8 cellular contexts compared by ENCODE assay signal in genomic region chr16:11205754-11206459, GRCh38. TPM values are rescaled to one million over a fixed set of nuclear protein-coding genes. Genes with fewer than 3 reads are reported as not detected.
DNase-seq lines count a peak whose midpoint lies in the region; ATAC-seq and TF ChIP-seq lines count a peak whose summit lies in the region.

No MANE protein-coding gene starts in this region.

- H3K4me3 Mint-ChIP-seq in activated CD8-positive, alpha-beta T cell treated with anti-CD3 and anti-CD28 coated beads, Interleukin-2, amount 10 ng/mL, durations not matched to agents 7 days and 5 days, result no peak overlapping the region

- intact Hi-C loops in right lobe of liver (cut with DNase I) (loop anchor here in 1 of 2 donors (10.0 kb wide), 1 partner anchor 49 kb away; the partner anchor contains the start of gene SOCS1), uterus (cut with DNase I; ENCODE audit: low total_unique reads) (no loop called here), thyroid gland (cut with DNase I) (no loop called here)

- CTCF ChIA-PET in activated CD8-positive, alpha-beta T cell treated with anti-CD3 and anti-CD28 coated beads, Interleukin-2, amount 10 ng/mL, durations not matched to agents 7 days and 5 days (lab: Charles Lee), result interaction anchor here (0.7 to 3.2 kb wide), 9 partner anchors 10 to 223 kb away, joined by 3 to 28 read pairs (median 4); partner anchors contain the start of gene SOCS1

- H3K4me1 ChIP-seq in right lobe of liver (peaks cover 0 to 32% (median 11%) of the 10 kb centered on the region in 4 donors), uterus (no peaks in the 10 kb centered on the region), suprapubic skin (peaks cover 15% of the 10 kb centered on the region), thyroid gland (peaks cover 0 to 33% of the 10 kb centered on the region in 2 donors)

- H3K27me3 ChIP-seq in H7 (ENCODE audit: control insufficient read depth, insufficient read depth, low read length) (no peaks in the 10 kb centered on the region), right lobe of liver (no peaks in the 10 kb centered on the region), uterus (no peaks in the 10 kb centered on the region), suprapubic skin (peaks cover 25% of the 10 kb centered on the region), thyroid gland (no peaks in the 10 kb centered on the region)

- no peaks in the 10 kb centered on the region for H3K9me3 Mint-ChIP-seq in activated CD8-positive, alpha-beta T cell treated with anti-CD3 and anti-CD28 coated beads, Interleukin-2, amount 10 ng/mL, durations not matched to agents 7 days and 5 days (ENCODE audit: insufficient read depth)

- POLR2A ChIA-PET in activated CD8-positive, alpha-beta T cell treated with anti-CD3 and anti-CD28 coated beads, Interleukin-2, amount 10 ng/mL, durations not matched to agents 7 days and 5 days (lab: Charles Lee), result interaction anchor here (0.9 to 2.0 kb wide), 4 partner anchors 13 to 52 kb away, joined by 4 to 10 read pairs (median 5); no protein-coding TSS in a partner anchor

- H3K36me3 ChIP-seq in H7 (replicated peaks; ENCODE audit: control insufficient read depth, insufficient read depth, low read length) (no peaks in the 10 kb centered on the region), right lobe of liver (no peaks in the 10 kb centered on the region), uterus (no peaks in the 10 kb centered on the region), suprapubic skin (no peaks in the 10 kb centered on the region), thyroid gland (no peaks in the 10 kb centered on the region)

- no peaks in the 10 kb centered on the region for H3K9me3 ChIP-seq in right lobe of liver
- no peaks in the 10 kb centered on the region for H3K9me3 ChIP-seq in uterus
- no peaks in the 10 kb centered on the region for H3K9me3 ChIP-seq in suprapubic skin
- H3K9me3 ChIP-seq in thyroid gland, result no peaks in the 10 kb centered on the region

- H3K27ac Mint-ChIP-seq in activated CD8-positive, alpha-beta T cell treated with anti-CD3 and anti-CD28 coated beads, Interleukin-2, amount 10 ng/mL, durations not matched to agents 7 days and 5 days, result peak overlapping the region; percentile 83

- no CpG with 5 or more reads among the region's 11 CpGs for WGBS in right lobe of liver (ENCODE audit: insufficient coverage, low coverage, low lambda C conversion rate, missing lambda C conversion rate)
- WGBS in suprapubic skin, result 46% methylated on average over 5 of the region's 11 CpGs
- 72 to 78% methylated on average over 6 to 7 of the region's 11 CpGs for WGBS in thyroid gland, 2 donors

- no peak for TF ChIP-seq CTCF in right lobe of liver (IDR thresholded peaks at IDR 0.05)
- no peak for TF ChIP-seq CTCF in uterus (IDR thresholded peaks at IDR 0.05)
- no peak for TF ChIP-seq CTCF in suprapubic skin (IDR thresholded peaks at IDR 0.05)
- no peak for TF ChIP-seq CTCF in thyroid gland (IDR thresholded peaks at IDR 0.05)

- H3K4me1 Mint-ChIP-seq in activated CD8-positive, alpha-beta T cell treated with anti-CD3 and anti-CD28 coated beads, Interleukin-2, amount 10 ng/mL, durations not matched to agents 7 days and 5 days (ENCODE audit: low read depth), result peaks cover 65% of the 10 kb centered on the region

- H3K36me3 Mint-ChIP-seq in activated CD8-positive, alpha-beta T cell treated with anti-CD3 and anti-CD28 coated beads, Interleukin-2, amount 10 ng/mL, durations not matched to agents 7 days and 5 days (ENCODE audit: low read depth), result peaks cover 12% of the 10 kb centered on the region

- peak; percentile 31 for ATAC-seq in activated CD8-positive, alpha-beta T cell treated with anti-CD3 and anti-CD28 coated beads, Interleukin-2, amount 10 ng/mL, durations not matched to agents 7 days and 5 days
- ATAC-seq in right lobe of liver (peak; percentile 66 to 88 (median 82)), HG03460 (IDR thresholded peaks at IDR 0.05; ENCODE audit: unreplicated experiment) (no peak)

- DNase-seq in ELF-1 (ENCODE audit: low read depth, low spot score), result peak; percentile 32
- peak; percentile 73 for DNase-seq in H7
- DNase-seq in activated CD8-positive, alpha-beta T cell treated with anti-CD3 and anti-CD28 coated beads, Interleukin-2, amount 10 ng/mL, durations not matched to agents 7 days and 5 days, result no peak
- DNase-seq in right lobe of liver, result peak; percentile 62 to 81 (median 74)
- DNase-seq in uterus, result no peak
- DNase-seq in suprapubic skin (ENCODE audit: low spot score in 2 of 2), result no peak
- no peak for DNase-seq in thyroid gland

- peak; percentile 59 for TF ChIP-seq POLR2A in right lobe of liver (IDR thresholded peaks at IDR 0.05)
- TF ChIP-seq POLR2A in uterus (IDR thresholded peaks at IDR 0.05), result no peak
- TF ChIP-seq POLR2A in suprapubic skin (IDR thresholded peaks at IDR 0.05), result no peak
- no peak for TF ChIP-seq POLR2A in thyroid gland (IDR thresholded peaks at IDR 0.05)

- H3K4me3 ChIP-seq in H7 (ENCODE audit: insufficient read depth, low read depth, low read length) (no peak overlapping the region), right lobe of liver (no peak overlapping the region), uterus (no peak overlapping the region), suprapubic skin (no peak overlapping the region), thyroid gland (replicated peaks in 1 of 3) (no peak overlapping the region)

- no peak for TF ChIP-seq EP300 in suprapubic skin (IDR thresholded peaks at IDR 0.05)

- H3K27ac ChIP-seq in right lobe of liver, result peak overlapping the region in 2 of 3 donors; percentile 33 to 82
- no peak overlapping the region for H3K27ac ChIP-seq in uterus
- no peak overlapping the region for H3K27ac ChIP-seq in suprapubic skin
- no peak overlapping the region for H3K27ac ChIP-seq in thyroid gland

- no peaks in the 10 kb centered on the region for H3K27me3 Mint-ChIP-seq in activated CD8-positive, alpha-beta T cell treated with anti-CD3 and anti-CD28 coated beads, Interleukin-2, amount 10 ng/mL, durations not matched to agents 7 days and 5 days (ENCODE audit: low read depth)

RNA-seq across cellular contexts. Expression of gene SOCS1, which starts 50.1 kb away (rescaled TPM):
- 16.3 and 16.4 TPM in 2 replicates for total RNA-seq in H7 (2014; rRNA removed; shearing (Covaris generic))
- total RNA-seq in activated CD8-positive, alpha-beta T cell treated with anti-CD3 and anti-CD28 coated beads, Interleukin-2, amount 10 ng/mL, durations not matched to agents 7 days and 5 days, result 100 to 1,000 TPM; 170 to 174 TPM
- 10 to 100 TPM in 3 of 6 experiments, 1 to 10 TPM in 2, under 1 TPM in 1; 0.88 to 26.6 (median 10.9) TPM for total RNA-seq in right lobe of liver
- 10 to 100 TPM in 1 of 4 donors, 1 to 10 TPM in 2, not detected in 1; 6.4 to 45.3 (median 7.6) TPM for total RNA-seq in uterus
- total RNA-seq in suprapubic skin, result 10 to 100 TPM in 1 of 4 donors, 1 to 10 TPM in 3; 3.9 to 15.4 (median 7.5) TPM
- 10 to 100 TPM in 1 of 4 donors, 1 to 10 TPM in 3; 2.4 to 11.3 (median 6.2) TPM for total RNA-seq in thyroid gland

Comparison
In these comparisons a context has a peak if more than half of its experiments do, and no peak if none do; other contexts are left out.
1. DNase-seq: peak in ELF-1 (single experiment), H7 (single experiment) and right lobe of liver (3 of 3); none in activated CD8-positive, alpha-beta T cell treated with anti-CD3 and anti-CD28 coated beads, Interleukin-2, amount 10 ng/mL, durations not matched to agents 7 days and 5 days (single experiment), uterus (0 of 2), suprapubic skin (0 of 2) and thyroid gland (0 of 2).
2. H3K27ac ChIP-seq: peak in right lobe of liver (2 of 3); none in uterus (0 of 2), suprapubic skin (single experiment) and thyroid gland (0 of 3).